ENCODE assay signal across 9 cellular contexts in genomic region chr18:33751613-33752221, GRCh38.
DNase-seq lines count a peak whose midpoint lies in the region; ATAC-seq, FAIRE-seq and TF ChIP-seq lines count a peak whose summit lies in the region.
"Had no signal": no experiment of that assay in that cellular context is flagged by ENCODE, and none has a peak within 500 bp of the region (broad histone marks: within the 10 kb centered on the region; RNA-seq: fewer than 3 reads in every experiment).

No MANE protein-coding gene starts in this region.

- peak; percentile 30 for DNase-seq in AG10803 (ENCODE audit: low read depth)
- DNase-seq in SK-MEL-5 (ENCODE audit: low read depth, low spot score) = peak; percentile 32
- no peak for DNase-seq in iPS-NIHi7 (ENCODE audit: extremely low spot score)
- no peak for DNase-seq in stimulated activated effector memory CD8-positive, alpha-beta T cell treated with anti-CD3 and anti-CD28 coated beads, Interleukin-12 subunit alpha, Interleukin-12 subunit beta, amount 100 ng/mL, for 72 hours (ENCODE audit: low spot score in 2 of 2)
- no peak for DNase-seq in NK-92 (lab: John Stamatoyannopoulos, UW; ENCODE audit: unreplicated experiment)

- no peak overlapping the region for H3K4me3 ChIP-seq in AG10803 (ENCODE audit: low read length)

- no peaks in the 10 kb centered on the region for H3K36me3 Mint-ChIP-seq in activated T-helper 17 cell treated with anti-CD3 and anti-CD28 coated beads, Interleukin-2, amount 50 U/mL, for 72 hours (ENCODE audit: low read depth)
- H3K36me3 Mint-ChIP-seq in stimulated activated effector memory CD8-positive, alpha-beta T cell treated with anti-CD3 and anti-CD28 coated beads, Interleukin-12 subunit alpha, Interleukin-12 subunit beta, amount 100 ng/mL, for 72 hours = no peaks in the 10 kb centered on the region

- no peak overlapping the region for H3K27ac Mint-ChIP-seq in activated T-helper 17 cell treated with anti-CD3 and anti-CD28 coated beads, Interleukin-2, amount 50 U/mL, for 72 hours
- no peak overlapping the region for H3K27ac Mint-ChIP-seq in stimulated activated effector memory CD8-positive, alpha-beta T cell treated with anti-CD3 and anti-CD28 coated beads, Interleukin-12 subunit alpha, Interleukin-12 subunit beta, amount 100 ng/mL, for 72 hours
- H3K27ac Mint-ChIP-seq: T-helper 1 cell treated with Interleukin-12 subunit alpha and Interleukin-12 subunit beta and Interleukin-4 antibody, amounts not matched to agents 30 μg/mL and 1 μg/mL, for 36 hours had no signal

- no peaks in the 10 kb centered on the region for H3K27me3 Mint-ChIP-seq in activated T-helper 17 cell treated with anti-CD3 and anti-CD28 coated beads, Interleukin-2, amount 50 U/mL, for 72 hours

- no peaks in the 10 kb centered on the region for H3K9me3 Mint-ChIP-seq in activated T-helper 17 cell treated with anti-CD3 and anti-CD28 coated beads, Interleukin-2, amount 50 U/mL, for 72 hours
- H3K9me3 Mint-ChIP-seq in stimulated activated effector memory CD8-positive, alpha-beta T cell treated with anti-CD3 and anti-CD28 coated beads, Interleukin-12 subunit alpha, Interleukin-12 subunit beta, amount 100 ng/mL, for 72 hours = peaks cover 6% of the 10 kb centered on the region
- H3K9me3 Mint-ChIP-seq: T-helper 1 cell treated with Interleukin-12 subunit alpha and Interleukin-12 subunit beta and Interleukin-4 antibody, amounts not matched to agents 30 μg/mL and 1 μg/mL, for 36 hours had no signal

- FAIRE-seq in islet of Langerhans (lab: Jason Lieb, UNC) = peak; percentile 99

- H3K4me1 Mint-ChIP-seq in activated T-helper 17 cell treated with anti-CD3 and anti-CD28 coated beads, Interleukin-2, amount 50 U/mL, for 72 hours = no peaks in the 10 kb centered on the region
- no peaks in the 10 kb centered on the region for H3K4me1 Mint-ChIP-seq in stimulated activated effector memory CD8-positive, alpha-beta T cell treated with anti-CD3 and anti-CD28 coated beads, Interleukin-12 subunit alpha, Interleukin-12 subunit beta, amount 100 ng/mL, for 72 hours

- in situ Hi-C loops in SK-MEL-5 (cut with HindIII; ENCODE audit: low pct_unique_long_range_greater_than_20kb, low sequenced_read_pairs) = no loop called here

- peak; percentile 46 for ATAC-seq in HG03432 (IDR thresholded peaks at IDR 0.05; ENCODE audit: unreplicated experiment)
- no peak for ATAC-seq in activated T-helper 17 cell treated with anti-CD3 and anti-CD28 coated beads, Interleukin-2, amount 50 U/mL, for 72 hours (replicated peaks)
- ATAC-seq in stimulated activated effector memory CD8-positive, alpha-beta T cell treated with anti-CD3 and anti-CD28 coated beads, Interleukin-12 subunit alpha, Interleukin-12 subunit beta, amount 100 ng/mL, for 72 hours = no peak

- peak; percentile 70 for TF ChIP-seq CTCF in AG10803 (conservative IDR thresholded peaks at IDR 0.05; ENCODE audit: low read length)

- H3K4me3 Mint-ChIP-seq in activated T-helper 17 cell treated with anti-CD3 and anti-CD28 coated beads, Interleukin-2, amount 50 U/mL, for 72 hours = no peak overlapping the region
- H3K4me3 Mint-ChIP-seq in stimulated activated effector memory CD8-positive, alpha-beta T cell treated with anti-CD3 and anti-CD28 coated beads, Interleukin-12 subunit alpha, Interleukin-12 subunit beta, amount 100 ng/mL, for 72 hours = no peak overlapping the region
- H3K4me3 Mint-ChIP-seq: T-helper 1 cell treated with Interleukin-12 subunit alpha and Interleukin-12 subunit beta and Interleukin-4 antibody, amounts not matched to agents 30 μg/mL and 1 μg/mL, for 36 hours had no signal

Comparison
In these comparisons a context has a peak if more than half of its experiments do, and no peak if none do; other contexts are left out.
1. DNase-seq: peak in AG10803 (single experiment) and SK-MEL-5 (single experiment); none in iPS-NIHi7 (single experiment), stimulated activated effector memory CD8-positive, alpha-beta T cell treated with anti-CD3 and anti-CD28 coated beads, Interleukin-12 subunit alpha, Interleukin-12 subunit beta, amount 100 ng/mL, for 72 hours (0 of 2) and NK-92 (single experiment).